In the genomic region with DNA sequence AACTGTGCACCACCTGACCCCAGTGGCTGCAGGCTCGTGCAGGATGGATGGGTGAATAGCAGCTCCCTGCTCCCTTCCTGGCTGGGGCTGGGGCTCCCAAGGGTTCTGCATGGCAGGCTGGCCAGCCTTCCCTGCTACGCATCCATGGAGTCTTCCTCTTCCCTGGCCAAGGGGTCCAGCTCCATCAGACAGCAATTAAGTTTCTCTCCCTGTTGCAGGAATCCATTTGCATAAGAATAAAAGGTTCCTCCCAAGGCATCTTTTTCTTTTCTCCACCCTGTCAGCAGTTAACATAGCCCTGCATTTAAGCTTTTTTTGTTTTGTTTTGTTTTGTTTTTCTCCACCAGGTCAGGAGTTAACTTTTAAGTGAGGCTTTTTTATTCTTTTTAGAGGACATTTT, we compare ENCODE assay signal across 20 cellular contexts.
"Had no signal": no experiment of that assay in that cellular context is flagged by ENCODE, and none has a peak within 500 bp of the region (broad histone marks: within the 10 kb centered on the region; RNA-seq: fewer than 3 reads in every experiment).

No MANE protein-coding gene starts in this region.

- ATAC-seq: activated CD8-positive, alpha-beta T cell treated with anti-CD3 and anti-CD28 coated beads, Interleukin-2, amount 10 ng/mL, durations not matched to agents 7 days and 5 days had no signal

- H3K9me3 ChIP-seq: adrenal gland had no signal

- H3K4me1 ChIP-seq: adrenal gland had no signal

- DNase-seq: activated CD4-positive, alpha-beta T cell treated with anti-CD3 and anti-CD28 coated beads for 48 hours; activated CD4-positive, alpha-beta T cell treated with anti-CD3 and anti-CD28 coated beads, Interleukin-2, amount 50 U/mL, for 4 hours; activated CD4-positive, CD25-positive, alpha-beta regulatory T cell treated with anti-CD3 and anti-CD28 coated beads, Interleukin-2, amount 50 U/mL, for 72 hours; activated CD8-positive, alpha-beta memory T cell treated with anti-CD3 and anti-CD28 coated beads, Interleukin-2, amount 50 U/mL, for 48 hours; activated CD8-positive, alpha-beta T cell treated with anti-CD3 and anti-CD28 coated beads, Interleukin-2, amount 10 ng/mL, durations not matched to agents 7 days and 5 days; activated naive CD4-positive, alpha-beta T cell treated with anti-CD3 and anti-CD28 coated beads, Interleukin-2, amount 50 U/mL, for 16 hours; activated naive CD8-positive, alpha-beta T cell treated with anti-CD3 and anti-CD28 coated beads, Interleukin-2, amount 10 ng/mL, durations not matched to agents 7 days and 5 days; activated T-cell treated with anti-CD3 and anti-CD28 coated beads, Interleukin-2, amount 50 U/mL, for 1 hour; adrenal gland; anterior cingulate cortex; cerebellar nuclear complex; MG63; NCI-H1105; NCI-H1436; NCI-H1694 treated with DMSO at 0.1 percent for 48 hours; NCI-H2029 treated with DMSO at 0.1 percent for 48 hours; NCI-H446; NCI-H524; PC-9; SHP77 treated with DMSO at 0.1 percent for 48 hours had no signal

- H3K27ac ChIP-seq: adrenal gland, PC-9 had no signal

- H3K36me3 ChIP-seq: adrenal gland, MG63 had no signal

- H3K27me3 ChIP-seq: adrenal gland, MG63 had no signal

- H3K4me3 ChIP-seq: adrenal gland, MG63, PC-9 had no signal
